1 cellular context compared by ENCODE assay signal in the genomic region with DNA sequence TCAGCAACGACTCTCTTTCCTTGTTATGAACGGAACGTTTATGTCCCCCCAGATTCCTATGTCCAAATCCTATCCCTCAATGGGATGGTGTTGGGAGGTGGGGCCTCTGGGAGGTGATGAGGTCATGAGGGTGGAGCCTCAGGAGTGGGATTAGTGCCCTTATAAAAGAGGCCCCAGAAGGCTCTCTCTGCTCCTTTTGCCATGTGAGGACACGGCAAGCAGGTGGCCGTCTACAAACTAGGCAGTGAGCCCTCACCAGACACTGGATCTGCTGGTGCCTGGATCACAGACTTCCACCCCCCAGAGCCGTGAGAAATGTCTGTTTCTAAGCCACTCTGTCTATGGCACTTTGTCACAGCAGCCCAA.
TF ChIP-seq lines count a peak whose summit lies in the region.

No MANE protein-coding gene starts in this region.

TF ChIP-seq in GM23338, 12 proteins besides CTCF, POLR2A, EP300 and RAD21 (continued from another document):
- TF ChIP-seq, protein P1, sequence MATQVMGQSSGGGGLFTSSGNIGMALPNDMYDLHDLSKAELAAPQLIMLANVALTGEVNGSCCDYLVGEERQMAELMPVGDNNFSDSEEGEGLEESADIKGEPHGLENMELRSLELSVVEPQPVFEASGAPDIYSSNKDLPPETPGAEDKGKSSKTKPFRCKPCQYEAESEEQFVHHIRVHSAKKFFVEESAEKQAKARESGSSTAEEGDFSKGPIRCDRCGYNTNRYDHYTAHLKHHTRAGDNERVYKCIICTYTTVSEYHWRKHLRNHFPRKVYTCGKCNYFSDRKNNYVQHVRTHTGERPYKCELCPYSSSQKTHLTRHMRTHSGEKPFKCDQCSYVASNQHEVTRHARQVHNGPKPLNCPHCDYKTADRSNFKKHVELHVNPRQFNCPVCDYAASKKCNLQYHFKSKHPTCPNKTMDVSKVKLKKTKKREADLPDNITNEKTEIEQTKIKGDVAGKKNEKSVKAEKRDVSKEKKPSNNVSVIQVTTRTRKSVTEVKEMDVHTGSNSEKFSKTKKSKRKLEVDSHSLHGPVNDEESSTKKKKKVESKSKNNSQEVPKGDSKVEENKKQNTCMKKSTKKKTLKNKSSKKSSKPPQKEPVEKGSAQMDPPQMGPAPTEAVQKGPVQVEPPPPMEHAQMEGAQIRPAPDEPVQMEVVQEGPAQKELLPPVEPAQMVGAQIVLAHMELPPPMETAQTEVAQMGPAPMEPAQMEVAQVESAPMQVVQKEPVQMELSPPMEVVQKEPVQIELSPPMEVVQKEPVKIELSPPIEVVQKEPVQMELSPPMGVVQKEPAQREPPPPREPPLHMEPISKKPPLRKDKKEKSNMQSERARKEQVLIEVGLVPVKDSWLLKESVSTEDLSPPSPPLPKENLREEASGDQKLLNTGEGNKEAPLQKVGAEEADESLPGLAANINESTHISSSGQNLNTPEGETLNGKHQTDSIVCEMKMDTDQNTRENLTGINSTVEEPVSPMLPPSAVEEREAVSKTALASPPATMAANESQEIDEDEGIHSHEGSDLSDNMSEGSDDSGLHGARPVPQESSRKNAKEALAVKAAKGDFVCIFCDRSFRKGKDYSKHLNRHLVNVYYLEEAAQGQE (IDR thresholded peaks at IDR 0.05; ENCODE audit: unreplicated experiment), result no peak
- TF ChIP-seq, protein P2, sequence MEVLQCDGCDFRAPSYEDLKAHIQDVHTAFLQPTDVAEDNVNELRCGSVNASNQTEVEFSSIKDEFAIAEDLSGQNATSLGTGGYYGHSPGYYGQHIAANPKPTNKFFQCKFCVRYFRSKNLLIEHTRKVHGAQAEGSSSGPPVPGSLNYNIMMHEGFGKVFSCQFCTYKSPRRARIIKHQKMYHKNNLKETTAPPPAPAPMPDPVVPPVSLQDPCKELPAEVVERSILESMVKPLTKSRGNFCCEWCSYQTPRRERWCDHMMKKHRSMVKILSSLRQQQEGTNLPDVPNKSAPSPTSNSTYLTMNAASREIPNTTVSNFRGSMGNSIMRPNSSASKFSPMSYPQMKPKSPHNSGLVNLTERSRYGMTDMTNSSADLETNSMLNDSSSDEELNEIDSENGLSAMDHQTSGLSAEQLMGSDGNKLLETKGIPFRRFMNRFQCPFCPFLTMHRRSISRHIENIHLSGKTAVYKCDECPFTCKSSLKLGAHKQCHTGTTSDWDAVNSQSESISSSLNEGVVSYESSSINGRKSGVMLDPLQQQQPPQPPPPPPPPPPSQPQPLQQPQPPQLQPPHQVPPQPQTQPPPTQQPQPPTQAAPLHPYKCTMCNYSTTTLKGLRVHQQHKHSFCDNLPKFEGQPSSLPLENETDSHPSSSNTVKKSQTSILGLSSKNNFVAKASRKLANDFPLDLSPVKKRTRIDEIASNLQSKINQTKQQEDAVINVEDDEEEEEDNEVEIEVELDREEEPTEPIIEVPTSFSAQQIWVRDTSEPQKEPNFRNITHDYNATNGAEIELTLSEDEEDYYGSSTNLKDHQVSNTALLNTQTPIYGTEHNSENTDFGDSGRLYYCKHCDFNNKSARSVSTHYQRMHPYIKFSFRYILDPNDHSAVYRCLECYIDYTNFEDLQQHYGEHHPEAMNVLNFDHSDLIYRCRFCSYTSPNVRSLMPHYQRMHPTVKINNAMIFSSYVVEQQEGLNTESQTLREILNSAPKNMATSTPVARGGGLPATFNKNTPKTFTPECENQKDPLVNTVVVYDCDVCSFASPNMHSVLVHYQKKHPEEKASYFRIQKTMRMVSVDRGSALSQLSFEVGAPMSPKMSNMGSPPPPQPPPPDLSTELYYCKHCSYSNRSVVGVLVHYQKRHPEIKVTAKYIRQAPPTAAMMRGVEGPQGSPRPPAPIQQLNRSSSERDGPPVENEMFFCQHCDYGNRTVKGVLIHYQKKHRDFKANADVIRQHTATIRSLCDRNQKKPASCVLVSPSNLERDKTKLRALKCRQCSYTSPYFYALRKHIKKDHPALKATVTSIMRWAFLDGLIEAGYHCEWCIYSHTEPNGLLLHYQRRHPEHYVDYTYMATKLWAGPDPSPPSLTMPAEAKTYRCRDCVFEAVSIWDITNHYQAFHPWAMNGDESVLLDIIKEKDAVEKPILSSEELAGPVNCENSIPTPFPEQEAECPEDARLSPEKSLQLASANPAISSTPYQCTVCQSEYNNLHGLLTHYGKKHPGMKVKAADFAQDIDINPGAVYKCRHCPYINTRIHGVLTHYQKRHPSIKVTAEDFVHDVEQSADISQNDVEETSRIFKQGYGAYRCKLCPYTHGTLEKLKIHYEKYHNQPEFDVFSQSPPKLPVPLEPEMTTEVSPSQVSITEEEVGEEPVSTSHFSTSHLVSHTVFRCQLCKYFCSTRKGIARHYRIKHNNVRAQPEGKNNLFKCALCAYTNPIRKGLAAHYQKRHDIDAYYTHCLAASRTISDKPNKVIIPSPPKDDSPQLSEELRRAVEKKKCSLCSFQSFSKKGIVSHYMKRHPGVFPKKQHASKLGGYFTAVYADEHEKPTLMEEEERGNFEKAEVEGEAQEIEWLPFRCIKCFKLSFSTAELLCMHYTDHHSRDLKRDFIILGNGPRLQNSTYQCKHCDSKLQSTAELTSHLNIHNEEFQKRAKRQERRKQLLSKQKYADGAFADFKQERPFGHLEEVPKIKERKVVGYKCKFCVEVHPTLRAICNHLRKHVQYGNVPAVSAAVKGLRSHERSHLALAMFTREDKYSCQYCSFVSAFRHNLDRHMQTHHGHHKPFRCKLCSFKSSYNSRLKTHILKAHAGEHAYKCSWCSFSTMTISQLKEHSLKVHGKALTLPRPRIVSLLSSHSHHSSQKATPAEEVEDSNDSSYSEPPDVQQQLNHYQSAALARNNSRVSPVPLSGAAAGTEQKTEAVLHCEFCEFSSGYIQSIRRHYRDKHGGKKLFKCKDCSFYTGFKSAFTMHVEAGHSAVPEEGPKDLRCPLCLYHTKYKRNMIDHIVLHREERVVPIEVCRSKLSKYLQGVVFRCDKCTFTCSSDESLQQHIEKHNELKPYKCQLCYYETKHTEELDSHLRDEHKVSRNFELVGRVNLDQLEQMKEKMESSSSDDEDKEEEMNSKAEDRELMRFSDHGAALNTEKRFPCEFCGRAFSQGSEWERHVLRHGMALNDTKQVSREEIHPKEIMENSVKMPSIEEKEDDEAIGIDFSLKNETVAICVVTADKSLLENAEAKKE (CRISPR knock-in tag; IDR thresholded peaks at IDR 0.05), result no peak
TF ChIP-seq in GM23338: peak in this region for 0.
